ENCODE assay signal across 2 cellular contexts in genomic region chr4:145878501-145879435, GRCh38.
TF ChIP-seq lines count a peak whose summit lies in the region.

No MANE protein-coding gene starts in this region.

TF ChIP-seq in liver, 16 proteins besides CTCF, POLR2A, EP300 and RAD21:
- TF ChIP-seq YY1 (IDR thresholded peaks at IDR 0.05) (peak; percentile 24), GABPA (IDR thresholded peaks at IDR 0.05 in 1 of 2, conservative IDR thresholded peaks at IDR 0.05 in 1 of 2) (no peak), TAF1 (conservative IDR thresholded peaks at IDR 0.05) (no peak), JUND (IDR thresholded peaks at IDR 0.05) (peak in 1 of 2 donors; percentile 19), REST (IDR thresholded peaks at IDR 0.05) (no peak), EGR1 (IDR thresholded peaks at IDR 0.05; ENCODE audit: low read depth in 2 of 2) (no peak), RXRA (IDR thresholded peaks at IDR 0.05) (peak in 1 of 2 donors; percentile 32), HNF4A (conservative IDR thresholded peaks at IDR 0.05) (peak; percentile 53 to 67), NR2F2 (IDR thresholded peaks at IDR 0.05) (no peak), ATF3 (IDR thresholded peaks at IDR 0.05) (no peak), SP1 (IDR thresholded peaks at IDR 0.05) (no peak), ZBTB33 (IDR thresholded peaks at IDR 0.05) (no peak), MAX (IDR thresholded peaks at IDR 0.05) (no peak), HNF4G (IDR thresholded peaks at IDR 0.05) (no peak), FOXA1 (IDR thresholded peaks at IDR 0.05) (peak; percentile 35), FOXA2 (IDR thresholded peaks at IDR 0.05) (no peak)

TF ChIP-seq in HepG2, 621 proteins besides CTCF, POLR2A, EP300 and RAD21:
- TF ChIP-seq MAFG (CRISPR knock-in tag; IDR thresholded peaks at IDR 0.05) (no peak), ZBTB38 (CRISPR knock-in tag; IDR thresholded peaks at IDR 0.05) (no peak), SMAD1 (CRISPR knock-in tag; IDR thresholded peaks at IDR 0.05; ENCODE audit: borderline replicate concordance, low read depth) (no peak), ZNF335 (CRISPR knock-in tag; IDR thresholded peaks at IDR 0.05) (no peak), PRPF4 (IDR thresholded peaks at IDR 0.05; ENCODE audit: low read depth, low read length, poor library complexity, severe bottlenecking) (no peak), ZBTB21 (CRISPR knock-in tag; IDR thresholded peaks at IDR 0.05) (no peak), ZNF589 (CRISPR knock-in tag; conservative IDR thresholded peaks at IDR 0.05) (no peak), ZNF780A (CRISPR knock-in tag; IDR thresholded peaks at IDR 0.05) (no peak), ZNF10 (CRISPR knock-in tag; IDR thresholded peaks at IDR 0.05; ENCODE audit: borderline replicate concordance, low read depth) (no peak), MXD4 (CRISPR knock-in tag; IDR thresholded peaks at IDR 0.05) (no peak), ZNF614 (CRISPR knock-in tag; IDR thresholded peaks at IDR 0.05; ENCODE audit: borderline replicate concordance) (no peak)
